Comparison of ENCODE assay signal across 11 cellular contexts in the genomic region with DNA sequence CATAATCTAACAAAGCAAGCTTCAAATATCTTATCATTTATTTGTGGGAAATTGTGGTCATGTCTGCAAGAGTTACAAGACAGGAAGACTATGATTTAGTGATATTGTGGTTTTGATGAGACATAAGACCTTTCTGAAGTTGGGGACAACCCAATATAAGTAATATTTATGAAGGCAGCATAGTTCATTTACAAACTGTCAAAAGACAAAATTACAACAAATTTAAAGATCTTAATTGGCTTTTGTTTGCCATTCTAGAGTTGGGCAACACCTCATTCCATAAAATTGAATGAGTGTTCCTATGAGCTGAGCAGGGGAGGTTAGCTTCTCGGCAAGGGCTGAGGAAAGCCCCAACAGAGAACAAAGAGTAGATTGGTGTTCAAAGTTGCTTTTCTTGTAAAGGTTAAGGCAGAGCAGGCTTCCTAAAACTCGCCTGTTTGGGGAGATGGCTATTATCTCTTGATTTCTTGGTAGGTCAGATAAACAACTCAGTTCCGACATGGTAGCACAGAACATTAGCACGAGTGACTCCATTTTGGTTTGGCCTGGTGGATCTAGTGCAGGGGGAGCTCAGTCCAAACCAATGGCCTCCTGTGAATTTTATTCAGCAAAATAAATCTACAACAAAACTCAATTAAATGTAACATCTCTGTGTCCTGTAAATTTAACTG. TPM values are rescaled to one million over a fixed set of nuclear protein-coding genes. Genes with fewer than 3 reads are reported as not detected.
DNase-seq lines count a peak whose midpoint lies in the region; ATAC-seq and TF ChIP-seq lines count a peak whose summit lies in the region.
"Had no signal": no experiment of that assay in that cellular context is flagged by ENCODE, and none has a peak within 500 bp of the region (broad histone marks: within the 10 kb centered on the region; RNA-seq: fewer than 3 reads in every experiment).

No MANE protein-coding gene starts in this region.

- H2AK5ac ChIP-seq in IMR-90 (ENCODE audit: low read depth, low read length) = peak overlapping the region; percentile 81
- H2AK5ac ChIP-seq in mesenchymal stem cell (ENCODE audit: low read length, severe bottlenecking) = peak overlapping the region; percentile 45

- H3K14ac ChIP-seq in IMR-90 (replicated peaks; ENCODE audit: low read depth, low read length) (peak overlapping the region; percentile 78), mesenchymal stem cell (ENCODE audit: low read length in 2 of 2) (no peak overlapping the region)

- DNase-seq in IMR-90 = no peak
- no peak for DNase-seq in adipocyte (ENCODE audit: low read depth)
- peak; percentile 58 for DNase-seq in mesenchymal stem cell
- DNase-seq in NCI-H526 (lab: John Stamatoyannopoulos, UW) = no peak
- no peak for DNase-seq in activated gamma-delta T cell treated with Interleukin-2 at 50 U/mL for 16 hours
- DNase-seq: heart right ventricle, NCI-H1417 had no signal

- no peak for TF ChIP-seq RAD21 in IMR-90 (IDR thresholded peaks at IDR 0.05; ENCODE audit: low read length)

- POLR2A ChIA-PET in IMR-90 (lab: Charles Lee; ENCODE audit: unreplicated experiment) = interaction anchor here (0.6 kb wide), 1 partner anchor 10 kb away, joined by 3 read pairs; no protein-coding TSS in a partner anchor

- intact Hi-C loops in IMR-90 (cut with micrococcal nuclease) = loop anchor here (1.0 kb wide), 1 partner anchor 23 kb away; no protein-coding TSS in a partner anchor

- peak overlapping the region; percentile 95 for H2BK20ac ChIP-seq in IMR-90 (ENCODE audit: low read depth, low read length)

- H3K23ac ChIP-seq in IMR-90 (ENCODE audit: low read depth, low read length) (peak overlapping the region; percentile 95; the same call in 1 of the 2 replicates), mesenchymal stem cell (ENCODE audit: low read length in 2 of 2) (no peak overlapping the region)

- no TSS peak for BruUV-seq in IMR-90 (replicated peaks; lab: Mats Ljungman, UMichigan)

- no peaks in the 10 kb centered on the region for H3K27me3 ChIP-seq in IMR-90 (ENCODE audit: control insufficient read depth, insufficient read depth, low read length)
- H3K27me3 ChIP-seq in adipocyte (replicated peaks; ENCODE audit: control insufficient read depth, insufficient read depth, low read length) = no peaks in the 10 kb centered on the region
- no peaks in the 10 kb centered on the region for H3K27me3 ChIP-seq in mesenchymal stem cell (ENCODE audit: control insufficient read depth in 1 of 2, insufficient read depth in 1 of 2, low read length in 2 of 2)

- H4K20me1 ChIP-seq in IMR-90 (ENCODE audit: insufficient read depth, low read length) = peaks cover 4% of the 10 kb centered on the region; the same call in 1 of the 2 replicates

- peak overlapping the region; percentile 80 for H2BK15ac ChIP-seq in IMR-90 (ENCODE audit: low read depth, low read length)
- H2BK15ac ChIP-seq in mesenchymal stem cell (ENCODE audit: low read depth, poor library complexity, severe bottlenecking) = peak overlapping the region; percentile 65

- H3K4me3 ChIP-seq in IMR-90 (ENCODE audit: insufficient read depth, low read depth, low read length) = no peak overlapping the region
- peak overlapping the region; percentile 25 for H3K4me3 ChIP-seq in adipocyte (ENCODE audit: low read length)
- no peak overlapping the region for H3K4me3 ChIP-seq in mesenchymal stem cell (ENCODE audit: insufficient read depth in 1 of 2, low read depth in 1 of 2, low read length in 2 of 2)
- H3K4me3 ChIP-seq: heart right ventricle had no signal

- H2BK12ac ChIP-seq in mesenchymal stem cell (ENCODE audit: low read length in 2 of 2) = peak overlapping the region; percentile 75 to 94

- dilution Hi-C loops in IMR-90 (cut with HindIII; ENCODE audit: low sequenced_read_pairs, unreplicated experiment) = no loop called here

- peaks cover 4% of the 10 kb centered on the region; the same call in 1 of the 2 replicates for H3K9me1 ChIP-seq in IMR-90 (ENCODE audit: insufficient read depth, low read length)

- 80% methylated on average over 1 of the region's 4 CpGs; no CpG with 5 or more reads in 1 of the 2 experiments for WGBS in IMR-90 (ENCODE audit: extremely low coverage in 2 of 2, insufficient read length in 1 of 2), 2 experiments
- 83% methylated on average over 4 of the region's 4 CpGs for WGBS in mesenchymal stem cell

- ATAC-seq in IMR-90 (ENCODE audit: low read depth) (no peak), GM19467 (IDR thresholded peaks at IDR 0.05; ENCODE audit: unreplicated experiment) (no peak), HG03280 (IDR thresholded peaks at IDR 0.05; ENCODE audit: unreplicated experiment) (no peak)
- ATAC-seq: heart right ventricle had no signal

- H3K4me1 ChIP-seq in IMR-90 (ENCODE audit: control insufficient read depth, insufficient read depth, low read length) (peaks cover 18% of the 10 kb centered on the region), adipocyte (ENCODE audit: control insufficient read depth, insufficient read depth, low read length) (peaks cover 64% of the 10 kb centered on the region), mesenchymal stem cell (ENCODE audit: control insufficient read depth, insufficient read depth, low read depth, low read length) (peaks cover 3% of the 10 kb centered on the region)

- H2BK5ac ChIP-seq in IMR-90 (ENCODE audit: low read depth, low read length, poor library complexity, severe bottlenecking) (peak overlapping the region; percentile 66), mesenchymal stem cell (ENCODE audit: low read depth, low read length, poor library complexity, severe bottlenecking) (no peak overlapping the region)

- peak overlapping the region; percentile 94 for H4K5ac ChIP-seq in IMR-90 (ENCODE audit: low read depth, low read length)

- peak overlapping the region; percentile 54; the same call in 1 of the 2 replicates for H3K56ac ChIP-seq in IMR-90 (ENCODE audit: extremely low read depth, insufficient read depth, low read length)

- in situ Hi-C loops in IMR-90 (cut with MboI; ENCODE audit: low sequenced_read_pairs) = no loop called here

- peak overlapping the region; percentile 96 for H3K18ac ChIP-seq in IMR-90 (ENCODE audit: low read depth, low read length)
- H3K18ac ChIP-seq in mesenchymal stem cell (ENCODE audit: low read depth in 1 of 2, low read length in 2 of 2) = peak overlapping the region; percentile 3 to 79

- no peaks in the 10 kb centered on the region for H3K36me3 ChIP-seq in IMR-90 (ENCODE audit: control insufficient read depth, insufficient read depth, low read length)
- H3K36me3 ChIP-seq in adipocyte (ENCODE audit: control insufficient read depth, insufficient read depth, low read length, severe bottlenecking) = no peaks in the 10 kb centered on the region
- no peaks in the 10 kb centered on the region for H3K36me3 ChIP-seq in mesenchymal stem cell (ENCODE audit: control insufficient read depth in 1 of 2, insufficient read depth in 2 of 2, low read depth in 1 of 2, low read length in 2 of 2)
- H3K36me3 ChIP-seq: heart right ventricle had no signal

- H3K79me1 ChIP-seq in IMR-90 (ENCODE audit: low read depth in 1 of 2, low read length in 2 of 2) (no peaks in the 10 kb centered on the region), mesenchymal stem cell (replicated peaks; ENCODE audit: low read length, poor library complexity, severe bottlenecking) (no peaks in the 10 kb centered on the region)

- no peak overlapping the region for H2AK9ac ChIP-seq in IMR-90 (replicated peaks; ENCODE audit: low read depth, low read length, poor library complexity)

- CTCF ChIA-PET in IMR-90 (lab: Yijun Ruan, JAX) = interaction anchor here (0.7 to 1.6 kb wide), 4 partner anchors 14 to 94 kb away, joined by 3 to 4 read pairs (median 3); no protein-coding TSS in a partner anchor

- H4K91ac ChIP-seq in IMR-90 (ENCODE audit: insufficient read depth, low read depth, low read length) (peak overlapping the region; percentile 77), mesenchymal stem cell (ENCODE audit: low read length) (peak overlapping the region; percentile 78)

- peak overlapping the region; percentile 81; the same call in 1 of the 2 replicates for H3K27ac ChIP-seq in C4-2B
- H3K27ac ChIP-seq in IMR-90 (ENCODE audit: insufficient read depth, low read length) = peak overlapping the region; percentile 92
- no peak overlapping the region for H3K27ac ChIP-seq in mesenchymal stem cell (ENCODE audit: low read length, poor library complexity, severe bottlenecking)
- H3K27ac ChIP-seq: HL-60 had no signal

- peak overlapping the region; percentile 40 to 87 for H4K8ac ChIP-seq in IMR-90 (ENCODE audit: low read depth in 2 of 2, low read length in 2 of 2)
- peak overlapping the region; percentile 81 for H4K8ac ChIP-seq in mesenchymal stem cell (ENCODE audit: low read length)

- TF ChIP-seq CTCF in C4-2B (conservative IDR thresholded peaks at IDR 0.05) (no peak), IMR-90 (conservative IDR thresholded peaks at IDR 0.05; ENCODE audit: low read depth, low read length) (no peak)

- H3K4ac ChIP-seq in IMR-90 (ENCODE audit: low read depth, low read length) (peak overlapping the region; percentile 94), mesenchymal stem cell (ENCODE audit: low read depth in 1 of 2, low read length in 2 of 2) (peak overlapping the region; percentile 60 to 78)

- H3K4me2 ChIP-seq in IMR-90 (ENCODE audit: low read depth, low read length) = no peak overlapping the region
- no peak overlapping the region for H3K4me2 ChIP-seq in mesenchymal stem cell (ENCODE audit: low read length, poor library complexity, severe bottlenecking)

- H2BK120ac ChIP-seq in IMR-90 (ENCODE audit: low read depth, low read length) (peak overlapping the region; percentile 92), mesenchymal stem cell (ENCODE audit: low read depth, low read length) (no peak overlapping the region)

- no peak overlapping the region for H2AFZ ChIP-seq in IMR-90 (replicated peaks; ENCODE audit: low read length, poor library complexity)
- H2AFZ ChIP-seq in mesenchymal stem cell (ENCODE audit: low read depth, low read length) = no peak overlapping the region

- H3K9ac ChIP-seq in IMR-90 (ENCODE audit: low read depth, low read length) = no peak overlapping the region
- peak overlapping the region; percentile 75 for H3K9ac ChIP-seq in adipocyte (ENCODE audit: low read length)
- peak overlapping the region; percentile 61 for H3K9ac ChIP-seq in mesenchymal stem cell (ENCODE audit: low read length)

- no peaks in the 10 kb centered on the region for H3K9me3 ChIP-seq in IMR-90 (ENCODE audit: control insufficient read depth, insufficient read depth, low read length)
- no peaks in the 10 kb centered on the region for H3K9me3 ChIP-seq in adipocyte (ENCODE audit: control insufficient read depth, low read length)
- no peaks in the 10 kb centered on the region for H3K9me3 ChIP-seq in mesenchymal stem cell (ENCODE audit: control insufficient read depth, low read length)
- H3K9me3 ChIP-seq: heart right ventricle had no signal

- no peak for TF ChIP-seq POLR2A in IMR-90 (IDR thresholded peaks at IDR 0.05; ENCODE audit: low read depth, low read length)

TF ChIP-seq in IMR-90, 13 proteins besides CTCF, POLR2A, EP300 and RAD21 (continues in another document):
- no peak for TF ChIP-seq RFX5 (IDR thresholded peaks at IDR 0.05; ENCODE audit: low read depth, low read length)

RNA-seq across cellular contexts. Expression of a gene that starts 10.9 kb away (rescaled TPM):
- total RNA-seq in IMR-90 (2012; rRNA removed) = 7.0 and 11.9 TPM in 2 replicates
- 5.7 and 6.3 TPM in 2 replicates for polyA plus RNA-seq in IMR-90 (2012; rRNA removed)
- polyA plus RNA-seq in IMR-90 (2012; cell fraction: cytosol; rRNA removed) = 2.9 and 5.0 TPM in 2 replicates
- 3.4 and 4.4 TPM in 2 replicates for polyA plus RNA-seq in IMR-90 (2012; cell fraction: nucleus; rRNA removed; ENCODE audit: low replicate concordance)
- polyA plus RNA-seq in mesenchymal stem cell (2013, experiment 1 of 2) = 126 TPM
- polyA plus RNA-seq in mesenchymal stem cell (2013, experiment 2 of 2) = 132 TPM
